1 cellular context compared by ENCODE assay signal in genomic region chr18:158128-159036, GRCh38.
TF ChIP-seq lines count a peak whose summit lies in the region.

Gene USP14, plus strand, starts transcription at chr18:158557. Its CDS starts 142 bp downstream, at chr18:158699.

TF ChIP-seq in HepG2, 621 proteins besides CTCF, POLR2A, EP300 and RAD21 (continued from another document and continues in another):
- TF ChIP-seq ATF2 (CRISPR knock-in tag; IDR thresholded peaks at IDR 0.05) (peak; percentile 62), MTA3 (CRISPR knock-in tag; IDR thresholded peaks at IDR 0.05) (no peak), SUZ12 (IDR thresholded peaks at IDR 0.05; ENCODE audit: low read depth, low read length) (no peak), ZFP37 (CRISPR knock-in tag; IDR thresholded peaks at IDR 0.05; ENCODE audit: borderline replicate concordance) (peak; percentile 98), ETV5 (CRISPR knock-in tag; IDR thresholded peaks at IDR 0.05; ENCODE audit: borderline replicate concordance) (peak; percentile 49; the same call in 1 of the 2 replicates), ZNF333 (CRISPR knock-in tag; IDR thresholded peaks at IDR 0.05; ENCODE audit: borderline replicate concordance) (peak; percentile 92), NCOA1 (CRISPR knock-in tag; IDR thresholded peaks at IDR 0.05) (peak; percentile 85; the same call in 1 of the 2 replicates), ZBTB46 (CRISPR knock-in tag; IDR thresholded peaks at IDR 0.05; ENCODE audit: borderline replicate concordance) (no peak), ZNF235 (CRISPR knock-in tag; IDR thresholded peaks at IDR 0.05; ENCODE audit: borderline replicate concordance) (peak; percentile 94; the same call in 1 of the 2 replicates), DMTF1 (CRISPR knock-in tag; IDR thresholded peaks at IDR 0.05) (no peak; the same call in 1 of the 2 replicates), PLSCR1 (CRISPR knock-in tag; IDR thresholded peaks at IDR 0.05; ENCODE audit: borderline replicate concordance) (no peak), TARDBP (CRISPR knock-in tag; IDR thresholded peaks at IDR 0.05) (peak; percentile 93), FOXA1 (IDR thresholded peaks at IDR 0.05) (no peak), FOXA1 (CRISPR knock-in tag; IDR thresholded peaks at IDR 0.05) (no peak), ZNF281 (CRISPR knock-in tag; IDR thresholded peaks at IDR 0.05; ENCODE audit: borderline replicate concordance) (peak; percentile 69), DZIP1 (CRISPR knock-in tag; IDR thresholded peaks at IDR 0.05) (peak; percentile 97; the same call in 1 of the 2 replicates), THRA (CRISPR knock-in tag; IDR thresholded peaks at IDR 0.05; ENCODE audit: borderline replicate concordance) (peak; percentile 56; the same call in 1 of the 2 replicates), RAD51 (IDR thresholded peaks at IDR 0.05; ENCODE audit: borderline replicate concordance) (no peak), ZC3H4 (CRISPR knock-in tag; IDR thresholded peaks at IDR 0.05; ENCODE audit: borderline replicate concordance) (no peak; the same call in 1 of the 2 replicates), THAP11 (CRISPR knock-in tag; IDR thresholded peaks at IDR 0.05) (peak; percentile 88), BRF2 (CRISPR knock-in tag; IDR thresholded peaks at IDR 0.05) (peak; percentile 90; the same call in 1 of the 2 replicates), ZNF678 (CRISPR knock-in tag; IDR thresholded peaks at IDR 0.05) (peak; percentile 92; the same call in 1 of the 2 replicates), ZC3H13 (CRISPR knock-in tag; IDR thresholded peaks at IDR 0.05) (peak; percentile 94), RARA (CRISPR knock-in tag; IDR thresholded peaks at IDR 0.05) (0 out of 2 replicates have a peak, but pooled peaks have one; percentile 51), U2AF1 (optimal IDR thresholded peaks at IDR 0.05; ENCODE audit: low read depth, low read length) (no peak), KIAA2018 (CRISPR knock-in tag; IDR thresholded peaks at IDR 0.05; ENCODE audit: borderline replicate concordance) (no peak; the same call in 1 of the 2 replicates), ZNF441 (CRISPR knock-in tag; IDR thresholded peaks at IDR 0.05; ENCODE audit: borderline replicate concordance) (peak; percentile 94), NFE2 (CRISPR knock-in tag; IDR thresholded peaks at IDR 0.05) (no peak), CREBL2 (CRISPR knock-in tag; IDR thresholded peaks at IDR 0.05; ENCODE audit: borderline replicate concordance) (peak; percentile 74; the same call in 1 of the 2 replicates), KLF9 (CRISPR knock-in tag; IDR thresholded peaks at IDR 0.05; ENCODE audit: low read depth) (peak; percentile 94; the same call in 1 of the 2 replicates)
